In the genomic region with DNA sequence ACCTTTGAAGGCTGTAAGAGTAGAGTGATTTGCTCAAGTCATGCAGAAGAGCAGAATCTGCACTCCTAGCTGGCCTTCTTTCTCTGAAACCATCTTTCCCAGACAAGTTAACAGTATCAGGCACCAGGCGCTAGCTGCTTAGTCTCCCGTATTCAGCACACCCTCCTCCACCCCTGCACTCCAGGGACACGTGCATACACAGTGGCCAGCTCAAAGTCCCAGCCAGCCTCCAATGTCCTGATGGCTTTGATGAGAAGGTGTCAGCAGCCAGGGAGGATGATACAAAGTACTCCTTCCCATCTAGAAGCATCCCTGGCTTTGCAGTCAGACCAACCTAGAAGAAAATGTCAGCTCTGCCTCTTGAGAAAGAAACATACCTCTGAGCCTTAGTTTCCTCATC, we compare ENCODE assay signal across 1 cellular context.
A peak's percentile ranks its signal among the peaks of the same experiment; 100 is the strongest.
TF ChIP-seq lines count a peak whose summit lies in the region.

No MANE protein-coding gene starts in this region.

TF ChIP-seq in HepG2, 621 proteins besides CTCF, POLR2A, EP300 and RAD21 (continued from another document):
- TF ChIP-seq, protein P1, sequence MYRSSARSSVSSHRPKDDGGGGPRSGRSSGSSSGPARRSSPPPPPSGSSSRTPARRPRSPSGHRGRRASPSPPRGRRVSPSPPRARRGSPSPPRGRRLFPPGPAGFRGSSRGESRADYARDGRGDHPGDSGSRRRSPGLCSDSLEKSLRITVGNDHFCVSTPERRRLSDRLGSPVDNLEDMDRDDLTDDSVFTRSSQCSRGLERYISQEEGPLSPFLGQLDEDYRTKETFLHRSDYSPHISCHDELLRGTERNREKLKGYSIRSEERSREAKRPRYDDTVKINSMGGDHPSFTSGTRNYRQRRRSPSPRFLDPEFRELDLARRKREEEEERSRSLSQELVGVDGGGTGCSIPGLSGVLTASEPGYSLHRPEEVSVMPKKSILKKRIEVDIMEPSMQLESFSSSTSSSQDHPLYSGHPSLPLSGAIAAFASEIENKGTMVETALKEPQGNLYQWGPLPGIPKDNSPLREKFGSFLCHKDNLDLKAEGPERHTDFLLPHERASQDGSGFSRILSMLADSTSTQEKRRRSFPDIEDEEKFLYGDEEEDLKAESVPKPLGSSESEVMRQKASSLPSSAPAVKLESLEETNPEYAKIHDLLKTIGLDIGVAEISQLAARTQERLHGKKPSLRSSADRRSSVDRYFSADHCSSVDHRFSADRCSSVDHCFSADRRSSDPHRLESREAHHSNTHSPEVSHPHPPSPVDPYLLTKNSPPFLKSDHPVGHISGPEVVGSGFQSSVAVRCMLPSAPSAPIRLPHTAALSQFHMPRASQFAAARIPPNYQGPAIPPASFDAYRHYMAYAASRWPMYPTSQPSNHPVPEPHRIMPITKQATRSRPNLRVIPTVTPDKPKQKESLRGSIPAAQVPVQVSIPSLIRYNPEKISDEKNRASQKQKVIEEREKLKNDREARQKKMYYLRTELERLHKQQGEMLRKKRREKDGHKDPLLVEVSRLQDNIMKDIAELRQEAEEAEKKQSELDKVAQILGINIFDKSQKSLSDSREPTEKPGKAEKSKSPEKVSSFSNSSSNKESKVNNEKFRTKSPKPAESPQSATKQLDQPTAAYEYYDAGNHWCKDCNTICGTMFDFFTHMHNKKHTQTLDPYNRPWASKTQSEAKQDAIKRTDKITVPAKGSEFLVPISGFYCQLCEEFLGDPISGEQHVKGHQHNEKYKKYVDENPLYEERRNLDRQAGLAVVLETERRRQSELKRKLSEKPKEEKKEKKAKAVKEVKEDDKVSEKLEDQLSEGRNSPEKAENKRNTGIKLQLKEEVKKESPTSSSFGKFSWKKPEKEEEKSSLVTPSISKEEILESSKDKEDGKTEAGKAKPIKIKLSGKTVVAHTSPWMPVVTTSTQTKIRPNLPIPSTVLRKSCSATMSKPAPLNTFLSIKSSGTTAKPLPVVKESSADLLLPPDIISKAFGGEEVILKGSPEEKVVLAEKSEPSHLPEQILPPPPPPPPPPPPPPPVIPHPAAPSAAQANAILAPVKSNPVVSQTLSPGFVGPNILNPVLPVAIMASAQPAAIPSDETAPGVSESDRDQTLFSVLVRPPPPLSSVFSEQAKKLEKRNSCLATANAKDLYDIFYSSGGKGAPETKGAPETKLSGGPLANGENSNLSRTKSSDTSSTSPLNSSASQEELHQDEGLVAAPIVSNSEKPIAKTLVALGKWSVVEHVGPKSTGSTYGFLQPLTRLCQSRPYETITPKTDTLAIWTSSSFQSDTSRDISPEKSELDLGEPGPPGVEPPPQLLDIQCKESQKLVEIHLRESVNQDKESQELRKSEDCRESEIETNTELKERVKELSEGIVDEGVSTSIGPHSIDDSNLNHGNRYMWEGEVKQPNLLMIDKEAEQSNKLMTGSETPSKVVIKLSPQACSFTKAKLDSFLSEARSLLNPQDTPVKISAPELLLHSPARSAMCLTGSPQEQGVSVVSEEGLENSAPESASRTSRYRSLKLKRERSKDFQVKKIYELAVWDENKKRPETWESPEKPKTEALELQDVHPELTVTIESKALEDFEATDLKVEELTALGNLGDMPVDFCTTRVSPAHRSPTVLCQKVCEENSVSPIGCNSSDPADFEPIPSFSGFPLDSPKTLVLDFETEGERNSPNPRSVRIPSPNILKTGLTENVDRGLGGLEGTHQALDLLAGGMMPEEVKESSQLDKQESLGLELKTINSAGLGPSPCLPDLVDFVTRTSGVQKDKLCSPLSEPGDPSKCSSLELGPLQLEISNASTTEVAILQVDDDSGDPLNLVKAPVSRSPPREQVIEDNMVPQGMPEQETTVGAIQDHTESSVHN (CRISPR knock-in tag; IDR thresholded peaks at IDR 0.05): no peak
- TF ChIP-seq SMARCE1 (IDR thresholded peaks at IDR 0.05; ENCODE audit: borderline replicate concordance) (no peak), ZSCAN25 (CRISPR knock-in tag; IDR thresholded peaks at IDR 0.05) (peak; percentile 94), ZBTB4 (CRISPR knock-in tag; IDR thresholded peaks at IDR 0.05; ENCODE audit: borderline replicate concordance) (no peak), FIP1L1 (IDR thresholded peaks at IDR 0.05; ENCODE audit: borderline replicate concordance, insufficient read depth, low read depth, low read length) (no peak), ZNF841 (CRISPR knock-in tag; IDR thresholded peaks at IDR 0.05; ENCODE audit: borderline replicate concordance) (no peak), ATF1 (CRISPR knock-in tag; IDR thresholded peaks at IDR 0.05) (no peak), HNRNPLL (IDR thresholded peaks at IDR 0.05; ENCODE audit: low read depth, low read length, poor library complexity, severe bottlenecking) (no peak), ZNF30 (CRISPR knock-in tag; IDR thresholded peaks at IDR 0.05) (no peak), ZNF775 (CRISPR knock-in tag; IDR thresholded peaks at IDR 0.05; ENCODE audit: borderline replicate concordance) (no peak), KMT2B (CRISPR knock-in tag; IDR thresholded peaks at IDR 0.05) (no peak), TCF7L2 (IDR thresholded peaks at IDR 0.05; ENCODE audit: low read depth, low read length) (no peak)
